Comparison of ENCODE assay signal across 17 cellular contexts in the genomic region with DNA sequence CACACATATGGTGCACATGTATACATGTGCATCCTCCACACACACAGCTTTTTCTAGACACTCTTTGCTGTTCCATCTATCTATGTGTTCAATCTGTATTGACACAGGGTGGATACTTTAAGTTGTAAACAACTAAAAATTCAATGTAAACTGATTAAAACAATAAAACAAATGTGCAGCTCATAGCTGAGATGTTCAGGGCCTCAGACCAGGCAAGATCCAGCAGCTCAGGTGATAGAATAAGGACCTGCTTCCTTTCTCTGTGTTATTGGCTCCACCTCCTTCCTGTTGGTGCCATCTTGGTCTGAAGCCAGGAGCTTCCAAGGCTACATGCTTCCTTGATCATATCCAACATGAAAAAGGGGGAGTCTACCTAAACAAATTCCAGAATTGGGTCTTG.
"Had no signal": no experiment of that assay in that cellular context is flagged by ENCODE, and none has a peak within 500 bp of the region (broad histone marks: within the 10 kb centered on the region; RNA-seq: fewer than 3 reads in every experiment).

No MANE protein-coding gene starts in this region.

- ATAC-seq: effector memory CD8-positive, alpha-beta T cell; foreskin keratinocyte; gastroesophageal sphincter; heart left ventricle; left lung; left ventricle myocardium superior; lower lobe of right lung; naive thymus-derived CD4-positive, alpha-beta T cell had no signal

- DNase-seq: colonic mucosa; cortex of kidney; effector CD8-positive, alpha-beta T cell; effector memory CD8-positive, alpha-beta T cell; foreskin keratinocyte; heart left ventricle; hypothalamus; immature natural killer cell; islet precursor cell; kidney; kidney glomerular epithelial cell; left lung; left ventricle myocardium superior; lower lobe of right lung; mesenchymal stem cell; naive thymus-derived CD4-positive, alpha-beta T cell had no signal
